6 cellular contexts compared by ENCODE assay signal in genomic region chr1:147993825-147994224, GRCh38.
DNase-seq lines count a peak whose midpoint lies in the region; ATAC-seq lines count a peak whose summit lies in the region.
"Not testable (repeated sequence)": the region's sequence is repeated elsewhere in the genome, so short reads cannot be mapped to it uniquely, and the experiment has no call there.

No MANE protein-coding gene starts in this region.

- POLR2A ChIA-PET in activated CD4-positive, alpha-beta T cell treated with anti-CD3 and anti-CD28 coated beads, Interleukin-2, amount 10 ng/mL, durations not matched to agents 7 days and 5 days (lab: Charles Lee), result not testable (repeated sequence)

- not testable (repeated sequence) for H3K27me3 Mint-ChIP-seq in activated CD4-positive, alpha-beta T cell treated with anti-CD3 and anti-CD28 coated beads, Interleukin-2, amount 10 ng/mL, durations not matched to agents 7 days and 5 days; activated T-cell treated with anti-CD3 and anti-CD28 coated beads, Interleukin-2, amount 50 U/mL, for 4 hours (ENCODE audit: low read depth); activated naive CD4-positive, alpha-beta T cell treated with anti-CD3 and anti-CD28 coated beads for 36 hours (ENCODE audit: low read depth); activated naive CD8-positive, alpha-beta T cell treated with anti-CD3 and anti-CD28 coated beads for 36 hours

- CTCF ChIA-PET in activated CD4-positive, alpha-beta T cell treated with anti-CD3 and anti-CD28 coated beads, Interleukin-2, amount 10 ng/mL, durations not matched to agents 7 days and 5 days (lab: Charles Lee); activated naive CD4-positive, alpha-beta T cell treated with anti-CD3 and anti-CD28 coated beads for 36 hours (lab: Charles Lee): not testable (repeated sequence)

- DNase-seq in activated CD4-positive, alpha-beta T cell treated with anti-CD3 and anti-CD28 coated beads, Interleukin-2, amount 10 ng/mL, durations not matched to agents 7 days and 5 days; activated T-cell treated with anti-CD3 and anti-CD28 coated beads, Interleukin-2, amount 50 U/mL, for 4 hours; activated naive CD4-positive, alpha-beta T cell treated with anti-CD3 and anti-CD28 coated beads for 36 hours; activated naive CD8-positive, alpha-beta T cell treated with anti-CD3 and anti-CD28 coated beads for 36 hours; stimulated activated effector memory CD8-positive, alpha-beta T cell treated with anti-CD3 and anti-CD28 coated beads, Interleukin-12 subunit alpha, Interleukin-12 subunit beta, amount 100 ng/mL, for 72 hours (ENCODE audit: low spot score in 2 of 2): not testable (repeated sequence)

- H3K4me1 Mint-ChIP-seq in activated CD4-positive, alpha-beta T cell treated with anti-CD3 and anti-CD28 coated beads, Interleukin-2, amount 10 ng/mL, durations not matched to agents 7 days and 5 days, result peaks cover 16% of the 10 kb centered on the region
- peaks cover 14% of the 10 kb centered on the region for H3K4me1 Mint-ChIP-seq in activated T-cell treated with anti-CD3 and anti-CD28 coated beads, Interleukin-2, amount 50 U/mL, for 4 hours (ENCODE audit: low read depth)
- peaks cover 18% of the 10 kb centered on the region for H3K4me1 Mint-ChIP-seq in activated naive CD4-positive, alpha-beta T cell treated with anti-CD3 and anti-CD28 coated beads for 36 hours (ENCODE audit: low read depth)
- peaks cover 17% of the 10 kb centered on the region for H3K4me1 Mint-ChIP-seq in activated naive CD8-positive, alpha-beta T cell treated with anti-CD3 and anti-CD28 coated beads for 36 hours
- H3K4me1 Mint-ChIP-seq in stimulated activated effector memory CD8-positive, alpha-beta T cell treated with anti-CD3 and anti-CD28 coated beads, Interleukin-12 subunit alpha, Interleukin-12 subunit beta, amount 100 ng/mL, for 72 hours, result peaks cover 12% of the 10 kb centered on the region

- H3K4me3 Mint-ChIP-seq in activated CD4-positive, alpha-beta T cell treated with anti-CD3 and anti-CD28 coated beads, Interleukin-2, amount 10 ng/mL, durations not matched to agents 7 days and 5 days; activated T-cell treated with anti-CD3 and anti-CD28 coated beads, Interleukin-2, amount 50 U/mL, for 4 hours; activated naive CD4-positive, alpha-beta T cell treated with anti-CD3 and anti-CD28 coated beads for 36 hours; stimulated activated effector memory CD8-positive, alpha-beta T cell treated with anti-CD3 and anti-CD28 coated beads, Interleukin-12 subunit alpha, Interleukin-12 subunit beta, amount 100 ng/mL, for 72 hours: not testable (repeated sequence)
- H3K4me3 Mint-ChIP-seq in activated naive CD8-positive, alpha-beta T cell treated with anti-CD3 and anti-CD28 coated beads for 36 hours, result peak overlapping the region; percentile 2

- peak; percentile 35 to 39 for ATAC-seq in activated CD4-positive, CD25-positive, alpha-beta regulatory T cell treated with anti-CD3 and anti-CD28 coated beads, Interleukin-2, amount 50 U/mL, for 24 hours
- peak; percentile 12 to 41 for ATAC-seq in activated T-cell treated with anti-CD3 and anti-CD28 coated beads, Interleukin-2, amount 50 U/mL, for 4 hours
- ATAC-seq in stimulated activated effector memory CD8-positive, alpha-beta T cell treated with anti-CD3 and anti-CD28 coated beads, Interleukin-12 subunit alpha, Interleukin-12 subunit beta, amount 100 ng/mL, for 72 hours, result peak; percentile 41

- H3K27ac Mint-ChIP-seq in activated CD4-positive, alpha-beta T cell treated with anti-CD3 and anti-CD28 coated beads, Interleukin-2, amount 10 ng/mL, durations not matched to agents 7 days and 5 days, result peak overlapping the region; percentile 9
- peak overlapping the region; percentile 76 for H3K27ac Mint-ChIP-seq in activated naive CD4-positive, alpha-beta T cell treated with anti-CD3 and anti-CD28 coated beads for 36 hours
- peak overlapping the region; percentile 89 for H3K27ac Mint-ChIP-seq in activated naive CD8-positive, alpha-beta T cell treated with anti-CD3 and anti-CD28 coated beads for 36 hours
- H3K27ac Mint-ChIP-seq in stimulated activated effector memory CD8-positive, alpha-beta T cell treated with anti-CD3 and anti-CD28 coated beads, Interleukin-12 subunit alpha, Interleukin-12 subunit beta, amount 100 ng/mL, for 72 hours, result not testable (repeated sequence)

- peaks cover 21% of the 10 kb centered on the region for H3K36me3 Mint-ChIP-seq in activated CD4-positive, alpha-beta T cell treated with anti-CD3 and anti-CD28 coated beads, Interleukin-2, amount 10 ng/mL, durations not matched to agents 7 days and 5 days (ENCODE audit: low read depth)
- H3K36me3 Mint-ChIP-seq in activated T-cell treated with anti-CD3 and anti-CD28 coated beads, Interleukin-2, amount 50 U/mL, for 4 hours (ENCODE audit: insufficient read depth), result peaks cover 11% of the 10 kb centered on the region
- not testable (repeated sequence) for H3K36me3 Mint-ChIP-seq in activated naive CD4-positive, alpha-beta T cell treated with anti-CD3 and anti-CD28 coated beads for 36 hours (ENCODE audit: low read depth); stimulated activated effector memory CD8-positive, alpha-beta T cell treated with anti-CD3 and anti-CD28 coated beads, Interleukin-12 subunit alpha, Interleukin-12 subunit beta, amount 100 ng/mL, for 72 hours
- peaks cover 32% of the 10 kb centered on the region for H3K36me3 Mint-ChIP-seq in activated naive CD8-positive, alpha-beta T cell treated with anti-CD3 and anti-CD28 coated beads for 36 hours

- H3K9me3 Mint-ChIP-seq in activated CD4-positive, alpha-beta T cell treated with anti-CD3 and anti-CD28 coated beads, Interleukin-2, amount 10 ng/mL, durations not matched to agents 7 days and 5 days; activated T-cell treated with anti-CD3 and anti-CD28 coated beads, Interleukin-2, amount 50 U/mL, for 4 hours; activated naive CD4-positive, alpha-beta T cell treated with anti-CD3 and anti-CD28 coated beads for 36 hours; activated naive CD8-positive, alpha-beta T cell treated with anti-CD3 and anti-CD28 coated beads for 36 hours; stimulated activated effector memory CD8-positive, alpha-beta T cell treated with anti-CD3 and anti-CD28 coated beads, Interleukin-12 subunit alpha, Interleukin-12 subunit beta, amount 100 ng/mL, for 72 hours: not testable (repeated sequence)

- intact Hi-C loops in activated naive CD4-positive, alpha-beta T cell treated with anti-CD3 and anti-CD28 coated beads for 36 hours (cut with micrococcal nuclease), result not testable (repeated sequence)
